Comparison of ENCODE assay signal across 1 cellular context in the genomic region with DNA sequence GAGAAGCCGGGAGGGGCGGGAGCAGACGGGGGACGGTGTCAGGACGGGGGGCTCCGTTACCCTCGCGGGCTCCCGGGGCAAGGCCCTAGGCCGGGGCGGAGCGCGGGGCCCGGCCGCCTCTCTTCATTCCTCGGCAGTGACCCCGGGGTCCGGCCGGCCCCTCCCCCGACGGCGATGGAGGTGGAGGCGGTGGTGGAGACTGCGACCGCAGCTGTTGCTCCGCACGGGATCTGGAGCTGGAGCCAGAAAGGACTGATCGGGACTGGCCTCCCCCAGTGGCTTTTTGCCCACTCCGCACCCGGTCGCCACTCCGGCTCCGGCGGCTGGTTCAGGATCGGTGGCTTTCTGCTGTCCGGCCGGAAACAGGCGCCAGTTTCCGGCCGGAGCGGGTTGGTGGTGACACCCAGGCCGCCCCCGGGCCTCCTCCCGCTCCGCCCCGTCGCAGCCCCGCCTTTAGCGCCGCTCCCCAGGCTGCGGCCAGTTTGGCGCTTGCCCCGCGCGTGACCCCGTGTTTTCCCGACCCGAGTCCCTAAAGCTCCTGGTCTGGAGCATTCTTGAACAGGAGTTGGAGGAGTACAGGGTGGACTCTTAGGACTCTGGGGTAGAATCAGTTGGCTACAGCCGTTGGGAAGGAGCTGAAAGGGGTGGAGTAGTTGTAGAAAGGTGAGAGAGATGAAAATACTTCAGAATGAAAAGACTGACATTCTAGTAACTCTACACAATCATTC.
A peak's percentile ranks its signal among the peaks of the same experiment; 100 is the strongest.
TF ChIP-seq lines count a peak whose summit lies in the region.

A gene (minus strand): TSS at position 339 of the 728 bp plus-strand sequence. CDS start 33,216 bp downstream, outside the sequence.

TF ChIP-seq in HepG2, 621 proteins besides CTCF, POLR2A, EP300 and RAD21 (continued from another document and continues in another):
- TF ChIP-seq, protein P1, sequence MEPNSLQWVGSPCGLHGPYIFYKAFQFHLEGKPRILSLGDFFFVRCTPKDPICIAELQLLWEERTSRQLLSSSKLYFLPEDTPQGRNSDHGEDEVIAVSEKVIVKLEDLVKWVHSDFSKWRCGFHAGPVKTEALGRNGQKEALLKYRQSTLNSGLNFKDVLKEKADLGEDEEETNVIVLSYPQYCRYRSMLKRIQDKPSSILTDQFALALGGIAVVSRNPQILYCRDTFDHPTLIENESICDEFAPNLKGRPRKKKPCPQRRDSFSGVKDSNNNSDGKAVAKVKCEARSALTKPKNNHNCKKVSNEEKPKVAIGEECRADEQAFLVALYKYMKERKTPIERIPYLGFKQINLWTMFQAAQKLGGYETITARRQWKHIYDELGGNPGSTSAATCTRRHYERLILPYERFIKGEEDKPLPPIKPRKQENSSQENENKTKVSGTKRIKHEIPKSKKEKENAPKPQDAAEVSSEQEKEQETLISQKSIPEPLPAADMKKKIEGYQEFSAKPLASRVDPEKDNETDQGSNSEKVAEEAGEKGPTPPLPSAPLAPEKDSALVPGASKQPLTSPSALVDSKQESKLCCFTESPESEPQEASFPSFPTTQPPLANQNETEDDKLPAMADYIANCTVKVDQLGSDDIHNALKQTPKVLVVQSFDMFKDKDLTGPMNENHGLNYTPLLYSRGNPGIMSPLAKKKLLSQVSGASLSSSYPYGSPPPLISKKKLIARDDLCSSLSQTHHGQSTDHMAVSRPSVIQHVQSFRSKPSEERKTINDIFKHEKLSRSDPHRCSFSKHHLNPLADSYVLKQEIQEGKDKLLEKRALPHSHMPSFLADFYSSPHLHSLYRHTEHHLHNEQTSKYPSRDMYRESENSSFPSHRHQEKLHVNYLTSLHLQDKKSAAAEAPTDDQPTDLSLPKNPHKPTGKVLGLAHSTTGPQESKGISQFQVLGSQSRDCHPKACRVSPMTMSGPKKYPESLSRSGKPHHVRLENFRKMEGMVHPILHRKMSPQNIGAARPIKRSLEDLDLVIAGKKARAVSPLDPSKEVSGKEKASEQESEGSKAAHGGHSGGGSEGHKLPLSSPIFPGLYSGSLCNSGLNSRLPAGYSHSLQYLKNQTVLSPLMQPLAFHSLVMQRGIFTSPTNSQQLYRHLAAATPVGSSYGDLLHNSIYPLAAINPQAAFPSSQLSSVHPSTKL (CRISPR knock-in tag; IDR thresholded peaks at IDR 0.05) = peak; percentile 87
- TF ChIP-seq ZNF619 (CRISPR knock-in tag; IDR thresholded peaks at IDR 0.05) = no peak
- TF ChIP-seq, protein P2, sequence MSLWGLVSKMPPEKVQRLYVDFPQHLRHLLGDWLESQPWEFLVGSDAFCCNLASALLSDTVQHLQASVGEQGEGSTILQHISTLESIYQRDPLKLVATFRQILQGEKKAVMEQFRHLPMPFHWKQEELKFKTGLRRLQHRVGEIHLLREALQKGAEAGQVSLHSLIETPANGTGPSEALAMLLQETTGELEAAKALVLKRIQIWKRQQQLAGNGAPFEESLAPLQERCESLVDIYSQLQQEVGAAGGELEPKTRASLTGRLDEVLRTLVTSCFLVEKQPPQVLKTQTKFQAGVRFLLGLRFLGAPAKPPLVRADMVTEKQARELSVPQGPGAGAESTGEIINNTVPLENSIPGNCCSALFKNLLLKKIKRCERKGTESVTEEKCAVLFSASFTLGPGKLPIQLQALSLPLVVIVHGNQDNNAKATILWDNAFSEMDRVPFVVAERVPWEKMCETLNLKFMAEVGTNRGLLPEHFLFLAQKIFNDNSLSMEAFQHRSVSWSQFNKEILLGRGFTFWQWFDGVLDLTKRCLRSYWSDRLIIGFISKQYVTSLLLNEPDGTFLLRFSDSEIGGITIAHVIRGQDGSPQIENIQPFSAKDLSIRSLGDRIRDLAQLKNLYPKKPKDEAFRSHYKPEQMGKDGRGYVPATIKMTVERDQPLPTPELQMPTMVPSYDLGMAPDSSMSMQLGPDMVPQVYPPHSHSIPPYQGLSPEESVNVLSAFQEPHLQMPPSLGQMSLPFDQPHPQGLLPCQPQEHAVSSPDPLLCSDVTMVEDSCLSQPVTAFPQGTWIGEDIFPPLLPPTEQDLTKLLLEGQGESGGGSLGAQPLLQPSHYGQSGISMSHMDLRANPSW (CRISPR knock-in tag; IDR thresholded peaks at IDR 0.05; ENCODE audit: borderline replicate concordance) = no peak
- TF ChIP-seq MTA1 (CRISPR knock-in tag; IDR thresholded peaks at IDR 0.05; ENCODE audit: borderline replicate concordance) = peak; percentile 93; the same call in 1 of the 2 replicates
- TF ChIP-seq, protein P3, sequence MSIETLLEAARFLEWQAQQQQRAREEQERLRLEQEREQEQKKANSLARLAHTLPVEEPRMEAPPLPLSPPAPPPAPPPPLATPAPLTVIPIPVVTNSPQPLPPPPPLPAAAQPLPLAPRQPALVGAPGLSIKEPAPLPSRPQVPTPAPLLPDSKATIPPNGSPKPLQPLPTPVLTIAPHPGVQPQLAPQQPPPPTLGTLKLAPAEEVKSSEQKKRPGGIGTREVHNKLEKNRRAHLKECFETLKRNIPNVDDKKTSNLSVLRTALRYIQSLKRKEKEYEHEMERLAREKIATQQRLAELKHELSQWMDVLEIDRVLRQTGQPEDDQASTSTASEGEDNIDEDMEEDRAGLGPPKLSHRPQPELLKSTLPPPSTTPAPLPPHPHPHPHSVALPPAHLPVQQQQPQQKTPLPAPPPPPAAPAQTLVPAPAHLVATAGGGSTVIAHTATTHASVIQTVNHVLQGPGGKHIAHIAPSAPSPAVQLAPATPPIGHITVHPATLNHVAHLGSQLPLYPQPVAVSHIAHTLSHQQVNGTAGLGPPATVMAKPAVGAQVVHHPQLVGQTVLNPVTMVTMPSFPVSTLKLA (IDR thresholded peaks at IDR 0.05) = no peak
- TF ChIP-seq, protein P4, sequence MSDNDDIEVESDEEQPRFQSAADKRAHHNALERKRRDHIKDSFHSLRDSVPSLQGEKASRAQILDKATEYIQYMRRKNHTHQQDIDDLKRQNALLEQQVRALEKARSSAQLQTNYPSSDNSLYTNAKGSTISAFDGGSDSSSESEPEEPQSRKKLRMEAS (IDR thresholded peaks at IDR 0.05) = peak; percentile 70; the same call in 1 of the 2 replicates
- TF ChIP-seq ZNF180 (CRISPR knock-in tag; IDR thresholded peaks at IDR 0.05; ENCODE audit: borderline replicate concordance, low read depth) = no peak
- TF ChIP-seq, protein P5, sequence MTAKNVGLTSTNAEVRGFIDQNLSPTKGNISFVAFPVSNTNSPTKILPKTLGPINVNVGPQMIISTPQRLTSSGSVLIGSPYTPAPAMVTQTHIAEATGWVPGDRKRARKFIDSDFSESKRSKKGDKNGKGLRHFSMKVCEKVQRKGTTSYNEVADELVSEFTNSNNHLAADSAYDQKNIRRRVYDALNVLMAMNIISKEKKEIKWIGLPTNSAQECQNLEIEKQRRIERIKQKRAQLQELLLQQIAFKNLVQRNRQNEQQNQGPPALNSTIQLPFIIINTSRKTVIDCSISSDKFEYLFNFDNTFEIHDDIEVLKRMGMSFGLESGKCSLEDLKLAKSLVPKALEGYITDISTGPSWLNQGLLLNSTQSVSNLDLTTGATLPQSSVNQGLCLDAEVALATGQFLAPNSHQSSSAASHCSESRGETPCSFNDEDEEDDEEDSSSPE (CRISPR knock-in tag; IDR thresholded peaks at IDR 0.05) = peak; percentile 72
- no peak for TF ChIP-seq MAFG (CRISPR knock-in tag; IDR thresholded peaks at IDR 0.05)
- TF ChIP-seq ZNF709 (CRISPR knock-in tag; IDR thresholded peaks at IDR 0.05) = peak; percentile 85
- no peak for TF ChIP-seq XBP1 (CRISPR knock-in tag; IDR thresholded peaks at IDR 0.05)
- TF ChIP-seq SMAD3 (CRISPR knock-in tag; IDR thresholded peaks at IDR 0.05) = peak; percentile 97
- TF ChIP-seq SRSF1 (optimal IDR thresholded peaks at IDR 0.05; ENCODE audit: low read depth, low read length) = peak; percentile 51
- peak; percentile 86 for TF ChIP-seq FOXK1 (CRISPR knock-in tag; IDR thresholded peaks at IDR 0.05; ENCODE audit: borderline replicate concordance, low read depth)
- TF ChIP-seq U2AF1 (optimal IDR thresholded peaks at IDR 0.05; ENCODE audit: low read depth, low read length) = no peak
- TF ChIP-seq PITX1 (CRISPR knock-in tag; IDR thresholded peaks at IDR 0.05) = 0 out of 2 replicates have a peak, but pooled peaks have one; percentile 49
- TF ChIP-seq, protein P6, sequence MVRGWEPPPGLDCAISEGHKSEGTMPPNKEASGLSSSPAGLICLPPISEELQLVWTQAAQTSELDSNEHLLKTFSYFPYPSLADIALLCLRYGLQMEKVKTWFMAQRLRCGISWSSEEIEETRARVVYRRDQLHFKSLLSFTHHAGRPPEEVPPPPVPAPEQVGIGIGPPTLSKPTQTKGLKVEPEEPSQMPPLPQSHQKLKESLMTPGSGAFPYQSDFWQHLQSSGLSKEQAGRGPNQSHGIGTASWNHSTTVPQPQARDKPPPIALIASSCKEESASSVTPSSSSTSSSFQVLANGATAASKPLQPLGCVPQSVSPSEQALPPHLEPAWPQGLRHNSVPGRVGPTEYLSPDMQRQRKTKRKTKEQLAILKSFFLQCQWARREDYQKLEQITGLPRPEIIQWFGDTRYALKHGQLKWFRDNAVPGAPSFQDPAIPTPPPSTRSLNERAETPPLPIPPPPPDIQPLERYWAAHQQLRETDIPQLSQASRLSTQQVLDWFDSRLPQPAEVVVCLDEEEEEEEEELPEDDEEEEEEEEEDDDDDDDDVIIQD (CRISPR knock-in tag; IDR thresholded peaks at IDR 0.05; ENCODE audit: low read depth) = peak; percentile 51; the same call in 1 of the 2 replicates
- TF ChIP-seq JDP2 (CRISPR knock-in tag; IDR thresholded peaks at IDR 0.05; ENCODE audit: borderline replicate concordance) = no peak
- 0 out of 2 replicates have a peak, but pooled peaks have one; percentile 88 for TF ChIP-seq CBX5 (CRISPR knock-in tag; IDR thresholded peaks at IDR 0.05; ENCODE audit: borderline replicate concordance)
- TF ChIP-seq ZNF235 (CRISPR knock-in tag; IDR thresholded peaks at IDR 0.05; ENCODE audit: borderline replicate concordance) = no peak
- TF ChIP-seq MEIS1 (CRISPR knock-in tag; IDR thresholded peaks at IDR 0.05; ENCODE audit: borderline replicate concordance) = peak; percentile 88; the same call in 1 of the 2 replicates
- TF ChIP-seq ZNF547 (CRISPR knock-in tag; IDR thresholded peaks at IDR 0.05) = 0 out of 2 replicates have a peak, but pooled peaks have one; percentile 38
- no peak; the same call in 1 of the 2 replicates for TF ChIP-seq ZNF460 (CRISPR knock-in tag; IDR thresholded peaks at IDR 0.05; ENCODE audit: borderline replicate concordance)
- TF ChIP-seq ARNT2 (CRISPR knock-in tag; IDR thresholded peaks at IDR 0.05; ENCODE audit: low read depth) = peak; percentile 78; the same call in 1 of the 2 replicates
- no peak for TF ChIP-seq NKX3-1 (CRISPR knock-in tag; IDR thresholded peaks at IDR 0.05)
- TF ChIP-seq, protein P7, sequence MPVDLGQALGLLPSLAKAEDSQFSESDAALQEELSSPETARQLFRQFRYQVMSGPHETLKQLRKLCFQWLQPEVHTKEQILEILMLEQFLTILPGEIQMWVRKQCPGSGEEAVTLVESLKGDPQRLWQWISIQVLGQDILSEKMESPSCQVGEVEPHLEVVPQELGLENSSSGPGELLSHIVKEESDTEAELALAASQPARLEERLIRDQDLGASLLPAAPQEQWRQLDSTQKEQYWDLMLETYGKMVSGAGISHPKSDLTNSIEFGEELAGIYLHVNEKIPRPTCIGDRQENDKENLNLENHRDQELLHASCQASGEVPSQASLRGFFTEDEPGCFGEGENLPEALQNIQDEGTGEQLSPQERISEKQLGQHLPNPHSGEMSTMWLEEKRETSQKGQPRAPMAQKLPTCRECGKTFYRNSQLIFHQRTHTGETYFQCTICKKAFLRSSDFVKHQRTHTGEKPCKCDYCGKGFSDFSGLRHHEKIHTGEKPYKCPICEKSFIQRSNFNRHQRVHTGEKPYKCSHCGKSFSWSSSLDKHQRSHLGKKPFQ (CRISPR knock-in tag; IDR thresholded peaks at IDR 0.05; ENCODE audit: insufficient replicate concordance) = no peak
- TF ChIP-seq ZNF138 (CRISPR knock-in tag; IDR thresholded peaks at IDR 0.05; ENCODE audit: low read depth) = no peak
- TF ChIP-seq RBFOX2 (IDR thresholded peaks at IDR 0.05; ENCODE audit: low read depth, low read length) = peak; percentile 95
- peak; percentile 42; the same call in 1 of the 2 replicates for TF ChIP-seq AKAP8 (CRISPR knock-in tag; IDR thresholded peaks at IDR 0.05)
- TF ChIP-seq ZNF232 (CRISPR knock-in tag; IDR thresholded peaks at IDR 0.05; ENCODE audit: borderline replicate concordance) = no peak; the same call in 1 of the 2 replicates
- peak; percentile 67 for TF ChIP-seq CBX1 (IDR thresholded peaks at IDR 0.05; ENCODE audit: low read depth)
- TF ChIP-seq RXRB (CRISPR knock-in tag; IDR thresholded peaks at IDR 0.05; ENCODE audit: borderline replicate concordance) = peak; percentile 90
- TF ChIP-seq TAF1 (CRISPR knock-in tag; IDR thresholded peaks at IDR 0.05) = peak; percentile 91
- peak; percentile 89 for TF ChIP-seq ZNF34 (CRISPR knock-in tag; IDR thresholded peaks at IDR 0.05; ENCODE audit: borderline replicate concordance)
- TF ChIP-seq, protein P8, sequence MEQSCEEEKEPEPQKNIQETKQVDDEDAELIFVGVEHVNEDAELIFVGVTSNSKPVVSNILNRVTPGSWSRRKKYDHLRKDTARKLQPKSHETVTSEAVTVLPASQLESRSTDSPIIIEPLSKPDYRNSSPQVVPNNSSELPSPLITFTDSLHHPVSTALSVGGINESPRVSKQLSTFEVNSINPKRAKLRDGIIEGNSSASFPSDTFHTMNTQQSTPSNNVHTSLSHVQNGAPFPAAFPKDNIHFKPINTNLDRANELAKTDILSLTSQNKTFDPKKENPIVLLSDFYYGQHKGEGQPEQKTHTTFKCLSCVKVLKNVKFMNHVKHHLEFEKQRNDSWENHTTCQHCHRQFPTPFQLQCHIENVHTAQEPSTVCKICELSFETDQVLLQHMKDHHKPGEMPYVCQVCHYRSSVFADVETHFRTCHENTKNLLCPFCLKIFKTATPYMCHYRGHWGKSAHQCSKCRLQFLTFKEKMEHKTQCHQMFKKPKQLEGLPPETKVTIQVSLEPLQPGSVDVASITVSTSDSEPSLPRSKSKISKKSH (CRISPR knock-in tag; IDR thresholded peaks at IDR 0.05; ENCODE audit: borderline replicate concordance) = no peak
- TF ChIP-seq, protein P9, sequence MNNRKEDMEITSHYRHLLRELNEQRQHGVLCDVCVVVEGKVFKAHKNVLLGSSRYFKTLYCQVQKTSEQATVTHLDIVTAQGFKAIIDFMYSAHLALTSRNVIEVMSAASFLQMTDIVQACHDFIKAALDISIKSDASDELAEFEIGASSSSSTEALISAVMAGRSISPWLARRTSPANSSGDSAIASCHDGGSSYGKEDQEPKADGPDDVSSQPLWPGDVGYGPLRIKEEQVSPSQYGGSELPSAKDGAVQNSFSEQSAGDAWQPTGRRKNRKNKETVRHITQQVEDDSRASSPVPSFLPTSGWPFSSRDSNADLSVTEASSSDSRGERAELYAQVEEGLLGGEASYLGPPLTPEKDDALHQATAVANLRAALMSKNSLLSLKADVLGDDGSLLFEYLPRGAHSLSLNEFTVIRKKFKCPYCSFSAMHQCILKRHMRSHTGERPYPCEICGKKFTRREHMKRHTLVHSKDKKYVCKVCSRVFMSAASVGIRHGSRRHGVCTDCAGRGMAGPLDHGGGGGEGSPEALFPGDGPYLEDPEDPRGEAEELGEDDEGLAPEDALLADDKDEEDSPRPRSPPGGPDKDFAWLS (CRISPR knock-in tag; IDR thresholded peaks at IDR 0.05; ENCODE audit: borderline replicate concordance) = 0 out of 2 replicates have a peak, but pooled peaks have one; percentile 72
- TF ChIP-seq ZBTB3 (CRISPR knock-in tag; IDR thresholded peaks at IDR 0.05; ENCODE audit: borderline replicate concordance, low read depth) = peak; percentile 46; the same call in 1 of the 2 replicates
- peak; percentile 97 for TF ChIP-seq XRCC5 (optimal IDR thresholded peaks at IDR 0.05; ENCODE audit: low read length)
- peak; percentile 89 for TF ChIP-seq ERF (CRISPR knock-in tag; IDR thresholded peaks at IDR 0.05)
- peak; percentile 77; the same call in 1 of the 2 replicates for TF ChIP-seq ZNF296 (CRISPR knock-in tag; conservative IDR thresholded peaks at IDR 0.05)
- TF ChIP-seq MTF1 (CRISPR knock-in tag; IDR thresholded peaks at IDR 0.05) = no peak
- TF ChIP-seq DPF2 (CRISPR knock-in tag; IDR thresholded peaks at IDR 0.05; ENCODE audit: borderline replicate concordance, low read depth) = no peak
